20 cellular contexts compared by ENCODE assay signal in genomic region chr2:73708527-73708926, GRCh38.
"Had no signal": no experiment of that assay in that cellular context is flagged by ENCODE, and none has a peak within 500 bp of the region (broad histone marks: within the 10 kb centered on the region; RNA-seq: fewer than 3 reads in every experiment).

No MANE protein-coding gene starts in this region.

- H3K36me3 ChIP-seq: esophagus squamous epithelium, gastrocnemius medialis, heart right ventricle, left lung, lower lobe of right lung had no signal

- H3K4me1 Mint-ChIP-seq: mesothelial cell of epicardium, naive B cell had no signal

- ATAC-seq: effector memory CD8-positive, alpha-beta T cell; gastrocnemius medialis; heart right ventricle; left cardiac atrium; left lung; left ventricle myocardium superior; lower lobe of right lung had no signal

- H3K27ac ChIP-seq: coronary artery, esophagus squamous epithelium, gastrocnemius medialis, heart right ventricle, left lung, lower lobe of right lung had no signal

- H3K4me3 ChIP-seq: coronary artery, esophagus squamous epithelium, gastrocnemius medialis, heart right ventricle, left lung, lower lobe of right lung, mucosa of descending colon had no signal

- H3K4me1 ChIP-seq: esophagus squamous epithelium, gastrocnemius medialis, left lung, lower lobe of right lung had no signal

- DNase-seq: effector CD8-positive, alpha-beta T cell; effector memory CD8-positive, alpha-beta T cell; endodermal cell; esophagus squamous epithelium; foreskin fibroblast; foreskin melanocyte; gastrocnemius medialis; glutamatergic neuron; head of caudate nucleus; heart right ventricle; hippocampal formation; left cardiac atrium; left lung; left ventricle myocardium superior; lower lobe of right lung; mesenchymal stem cell; mucosa of descending colon; naive B cell had no signal

- H3K36me3 Mint-ChIP-seq: mesothelial cell of epicardium had no signal

- H3K9me3 ChIP-seq: esophagus squamous epithelium, gastrocnemius medialis, lower lobe of right lung, mucosa of descending colon had no signal

- H3K27ac Mint-ChIP-seq: effector memory CD8-positive, alpha-beta T cell; endodermal cell; mesothelial cell of epicardium; naive B cell had no signal

- H3K4me3 Mint-ChIP-seq: effector memory CD8-positive, alpha-beta T cell; endodermal cell; mesothelial cell of epicardium had no signal

- H3K27me3 ChIP-seq: left lung had no signal
